In the genomic region with DNA sequence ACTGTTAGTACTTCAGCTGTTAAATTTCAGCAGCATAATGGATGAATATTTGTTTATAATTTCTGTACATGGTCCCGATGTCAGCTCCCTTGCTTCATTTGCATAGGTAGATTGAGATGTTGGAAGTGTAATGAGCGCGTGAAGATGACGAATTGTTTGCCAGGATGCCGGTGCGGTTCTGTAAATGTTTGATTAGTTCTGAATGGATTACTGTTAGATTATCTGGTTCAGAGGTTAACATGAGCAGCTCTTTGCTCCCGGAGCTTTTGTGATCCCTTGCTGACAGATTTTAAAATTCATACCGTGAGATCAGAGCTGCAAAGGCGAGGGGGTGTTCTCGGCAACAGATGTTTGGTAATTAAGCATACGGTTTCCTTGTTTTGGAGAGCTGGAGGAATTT, we compare ENCODE assay signal across 14 cellular contexts.
DNase-seq lines count a peak whose midpoint lies in the region; ATAC-seq and TF ChIP-seq lines count a peak whose summit lies in the region.
"Had no signal": no experiment of that assay in that cellular context is flagged by ENCODE, and none has a peak within 500 bp of the region (broad histone marks: within the 10 kb centered on the region; RNA-seq: fewer than 3 reads in every experiment).

No MANE protein-coding gene starts in this region.

- peaks cover 0 to 4% (median 0%) of the 10 kb centered on the region in 8 donors for H3K9me3 ChIP-seq in spleen
- H3K9me3 ChIP-seq: Caco-2 had no signal

- peak; percentile 30 for DNase-seq in NCI-H82 (lab: John Stamatoyannopoulos, UW)
- DNase-seq in NCI-H82 treated with DMSO at 0.1 percent for 48 hours (lab: John Stamatoyannopoulos, UW; ENCODE audit: unreplicated experiment): no peak
- DNase-seq in NCI-H526 (lab: John Stamatoyannopoulos, UW): peak; percentile 79 to 81
- DNase-seq in islet precursor cell: peak; percentile 17
- DNase-seq in spleen: no peak
- DNase-seq in GDM1 (lab: John Stamatoyannopoulos, UW): no peak
- DNase-seq: Caco-2, DMS79, NCI-H2081 treated with DMSO at 0.1 percent for 48 hours, NCI-H345, PC-9, T-helper 1 cell had no signal

- H3K4me1 ChIP-seq in spleen: no peaks in the 10 kb centered on the region
- H3K4me1 ChIP-seq: Caco-2 had no signal

- TF ChIP-seq POLR2A in spleen (IDR thresholded peaks at IDR 0.05): no peak

- H3K27me3 ChIP-seq in spleen (replicated peaks in 1 of 7): peaks cover 0 to 34% (median 0%) of the 10 kb centered on the region in 7 donors

- intact Hi-C loops in spleen (cut with DNase I; ENCODE audit: low total_unique reads): no loop called here

- TF ChIP-seq CTCF in spleen (IDR thresholded peaks at IDR 0.05 in 8 of 11, conservative IDR thresholded peaks at IDR 0.05 in 3 of 11): no peak

- H3K36me3 ChIP-seq in spleen: no peaks in the 10 kb centered on the region

- no peak overlapping the region for H3K4me3 ChIP-seq in spleen
- H3K4me3 ChIP-seq: PC-9 had no signal

- WGBS in spleen, 5 donors: 64 to 77% (median 71%) methylated on average over 11 of the region's 11 CpGs

- ATAC-seq in HG03432 (IDR thresholded peaks at IDR 0.05; ENCODE audit: unreplicated experiment) (no peak), GM18498 (IDR thresholded peaks at IDR 0.05; ENCODE audit: unreplicated experiment) (no peak)

- H3K27ac ChIP-seq in spleen: no peak overlapping the region
- H3K27ac ChIP-seq: PC-9 had no signal

Comparison
In these comparisons a context has a peak if more than half of its experiments do, and no peak if none do; other contexts are left out.
1. DNase-seq: peak in NCI-H82 (single experiment), NCI-H526 (2 of 2) and islet precursor cell (single experiment); none in NCI-H82 treated with DMSO at 0.1 percent for 48 hours (single experiment), spleen (single experiment) and GDM1 (single experiment).